ENCODE assay signal across 21 cellular contexts in the genomic region with DNA sequence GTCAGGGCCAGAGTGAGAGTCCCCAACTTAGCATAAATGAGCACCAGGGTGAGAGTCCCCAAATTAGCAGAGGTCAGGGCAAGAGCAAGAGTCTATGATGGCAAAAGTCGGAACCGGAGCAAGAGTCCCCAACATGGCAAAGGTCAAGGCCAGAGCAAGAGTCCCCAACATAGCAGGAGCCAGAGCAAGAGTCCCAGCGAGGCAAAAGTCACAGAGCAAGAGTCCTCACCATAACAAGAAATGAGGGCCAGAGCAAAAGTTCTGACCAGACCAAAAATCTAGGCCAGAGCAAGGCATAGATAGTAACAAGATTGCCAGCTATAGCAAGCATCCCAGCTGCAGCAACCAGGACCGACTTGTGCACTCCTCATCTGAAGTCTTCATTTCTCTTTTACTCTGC. TPM values are rescaled to one million over a fixed set of nuclear protein-coding genes. Genes with fewer than 3 reads are reported as not detected.
A peak's percentile ranks its signal among the peaks of the same experiment; 100 is the strongest.
DNase-seq lines count a peak whose midpoint lies in the region; ATAC-seq, FAIRE-seq and TF ChIP-seq lines count a peak whose summit lies in the region.
"Had no signal": no experiment of that assay in that cellular context is flagged by ENCODE, and none has a peak within 500 bp of the region (broad histone marks: within the 10 kb centered on the region; RNA-seq: fewer than 3 reads in every experiment).

No MANE protein-coding gene starts in this region.

- H2AFZ ChIP-seq in HepG2 (ENCODE audit: low read length) = no peak overlapping the region

- H4K20me1 ChIP-seq in HepG2 (ENCODE audit: insufficient read depth, low read length) = no peaks in the 10 kb centered on the region

- POLR2A ChIA-PET in HepG2 (lab: Yijun Ruan, JAX) (interaction anchor here (2.3 kb wide), 1 partner anchor 40 kb away, joined by 6 read pairs; a partner anchor contains a TSS), RWPE1 (lab: Yijun Ruan, JAX; ENCODE audit: low non-redundant PET) (no interaction called here), T-cell (lab: Charles Lee) (no interaction called here)

- TF ChIP-seq RAD21 in HepG2 (CRISPR knock-in tag; IDR thresholded peaks at IDR 0.05) = no peak

- H3K27ac ChIP-seq in HepG2 (ENCODE audit: extremely low read length, insufficient read depth, low read length) (no peak overlapping the region), right lobe of liver (no peak overlapping the region), RWPE1 (peak overlapping the region; percentile 16), endodermal cell (ENCODE audit: low read depth, low read length) (no peak overlapping the region), upper lobe of left lung (no peak overlapping the region)

- H3K9me3 Mint-ChIP-seq in endodermal cell (no peaks in the 10 kb centered on the region), T-cell (no peaks in the 10 kb centered on the region)

- no peak for TF ChIP-seq EP300 in HepG2 (IDR thresholded peaks at IDR 0.05; ENCODE audit: low read depth in 2 of 2, low read length in 2 of 2)
- TF ChIP-seq EP300 in HepG2 (CRISPR knock-in tag; IDR thresholded peaks at IDR 0.05; ENCODE audit: borderline replicate concordance) = no peak
- TF ChIP-seq EP300 in upper lobe of left lung (IDR thresholded peaks at IDR 0.05) = no peak

- WGBS in HepG2 (ENCODE audit: low lambda C conversion rate) = 93% methylated on average over 4 of the region's 4 CpGs
- WGBS in right lobe of liver (ENCODE audit: insufficient coverage, low coverage, low lambda C conversion rate, missing lambda C conversion rate) = 61% methylated on average over 4 of the region's 4 CpGs
- 96 to 100% methylated on average over 4 of the region's 4 CpGs for WGBS in endodermal cell (ENCODE audit: insufficient coverage in 1 of 2, insufficient read length in 1 of 2), 2 experiments
- 88 to 95% methylated on average over 4 of the region's 4 CpGs for WGBS in upper lobe of left lung, 2 donors

- H3K9me3 ChIP-seq in HepG2 (ENCODE audit: low read length) (no peaks in the 10 kb centered on the region), right lobe of liver (no peaks in the 10 kb centered on the region), endodermal cell (ENCODE audit: control insufficient read depth, low read length) (no peaks in the 10 kb centered on the region), upper lobe of left lung (no peaks in the 10 kb centered on the region)
- H3K9me3 ChIP-seq: spleen had no signal

- peaks cover 59% of the 10 kb centered on the region for H3K4me1 ChIP-seq in HepG2 (ENCODE audit: insufficient read depth, low read length)
- H3K4me1 ChIP-seq in right lobe of liver = peaks cover 0 to 5% (median 0%) of the 10 kb centered on the region in 4 donors
- H3K4me1 ChIP-seq in endodermal cell (ENCODE audit: control insufficient read depth, insufficient read depth, low read length) = no peaks in the 10 kb centered on the region
- H3K4me1 ChIP-seq in upper lobe of left lung = peaks cover 8 to 19% (median 17%) of the 10 kb centered on the region in 4 donors

- H3K79me2 ChIP-seq in HepG2 (ENCODE audit: insufficient read depth, low read length) = peaks cover 17% of the 10 kb centered on the region

- in situ Hi-C loops in HepG2 (cut with HindIII; ENCODE audit: extremely low pct_ligation_motif_present, low pct_unique_long_range_greater_than_20kb) = no loop called here

- intact Hi-C loops in HepG2 (cut with micrococcal nuclease; ENCODE audit: unreplicated experiment) = no loop called here
- intact Hi-C loops in right lobe of liver (cut with DNase I) = no loop called here

- peak overlapping the region; percentile 58 for H3K27ac Mint-ChIP-seq in endodermal cell
- peak overlapping the region in 1 of 2 donors; percentile 59 for H3K27ac Mint-ChIP-seq in T-cell

- no peak for FAIRE-seq in HepG2 (lab: Jason Lieb, UNC)
- FAIRE-seq: TTC549 had no signal

- no peak for TF ChIP-seq CTCF in HepG2 (CRISPR knock-in tag; IDR thresholded peaks at IDR 0.05)
- TF ChIP-seq CTCF in right lobe of liver (IDR thresholded peaks at IDR 0.05) = no peak
- no peak for TF ChIP-seq CTCF in RWPE1 (conservative IDR thresholded peaks at IDR 0.05; ENCODE audit: low read depth)
- TF ChIP-seq CTCF in endodermal cell (conservative IDR thresholded peaks at IDR 0.05) = no peak
- no peak for TF ChIP-seq CTCF in upper lobe of left lung (IDR thresholded peaks at IDR 0.05)

- no peaks in the 10 kb centered on the region for H3K27me3 Mint-ChIP-seq in endodermal cell (ENCODE audit: insufficient read depth)
- H3K27me3 Mint-ChIP-seq in T-cell = no peaks in the 10 kb centered on the region

- ATAC-seq in HepG2 = no peak
- no peak for ATAC-seq in right lobe of liver
- no peak for ATAC-seq in T-cell (replicated peaks in 1 of 4)
- no peak for ATAC-seq in upper lobe of left lung (ENCODE audit: low FRiP score in 2 of 2)
- ATAC-seq: left colon had no signal

- DNase-seq in HepG2 (ENCODE audit: low spot score) (no peak), right lobe of liver (no peak), RWPE1 (ENCODE audit: low spot score) (no peak), endodermal cell (no peak), T-cell (no peak), OCI-M1 (lab: John Stamatoyannopoulos, UW) (no peak), upper lobe of left lung (no peak)
- DNase-seq: activated CD4-positive, alpha-beta T cell treated with anti-CD3 and anti-CD28 coated beads, Interleukin-2, amount 50 U/mL, for 1 hour; activated T-cell treated with anti-CD3 and anti-CD28 coated beads, Interleukin-2, amount 50 U/mL, for 1 hour; amniotic stem cell; EL; left colon; NCI-H1048; NCI-H2029; NCI-H446; NK-92 treated with Interleukin-12 subunit alpha and Interleukin-12 subunit beta, amount 100 ng/mL, for 24 hours; nucleus accumbens; spleen; stimulated activated CD4-positive, alpha-beta T cell treated with anti-CD3 and anti-CD28 coated beads, Interleukin-4, amount 100 ng/mL, for 4 hours had no signal

- no peak overlapping the region for H3K4me2 ChIP-seq in HepG2 (ENCODE audit: low read depth, low read length)

- H3K4me3 Mint-ChIP-seq in endodermal cell (no peak overlapping the region), T-cell (no peak overlapping the region)

- TF ChIP-seq POLR2A in HepG2 (IDR thresholded peaks at IDR 0.05; ENCODE audit: insufficient read depth in 1 of 2, low read depth in 2 of 2, low read length in 2 of 2) (no peak), right lobe of liver (IDR thresholded peaks at IDR 0.05) (no peak), upper lobe of left lung (IDR thresholded peaks at IDR 0.05) (no peak)

- H3K4me1 Mint-ChIP-seq in endodermal cell (peaks cover 22% of the 10 kb centered on the region), T-cell (peaks cover 51 to 57% (median 53%) of the 10 kb centered on the region in 3 donors)

- H3K4me3 ChIP-seq in HepG2 (replicated peaks in 1 of 3; ENCODE audit: insufficient read depth in 1 of 3, low read depth in 2 of 3, low read length in 3 of 3) = no peak overlapping the region
- H3K4me3 ChIP-seq in right lobe of liver = no peak overlapping the region
- no peak overlapping the region for H3K4me3 ChIP-seq in endodermal cell (ENCODE audit: low read length)
- no peak overlapping the region for H3K4me3 ChIP-seq in upper lobe of left lung
- H3K4me3 ChIP-seq: spleen had no signal

- CTCF ChIA-PET in HepG2 (lab: Yijun Ruan, JAX; ENCODE audit: low intra/inter-chr PET ratio, low total read pairs) = no interaction called here
- CTCF ChIA-PET in RWPE1 (lab: Yijun Ruan, JAX) = interaction anchor here (1.0 kb wide), 1 partner anchor 14 kb away, joined by 3 read pairs; no protein-coding TSS in a partner anchor
- CTCF ChIA-PET in T-cell (lab: Charles Lee) = interaction anchor here in 1 of 2 donors (1.0 kb wide), 2 partner anchors 97 to 120 kb away, joined by 3 read pairs; no protein-coding TSS in a partner anchor

- H3K9ac ChIP-seq in HepG2 (ENCODE audit: insufficient read depth, low read depth, low read length) (no peak overlapping the region), endodermal cell (ENCODE audit: extremely low read depth, low read length, poor library complexity, severe bottlenecking) (no peak overlapping the region)

- H3K36me3 ChIP-seq in HepG2 (replicated peaks in 1 of 2; ENCODE audit: control insufficient read depth in 1 of 2, insufficient read depth in 2 of 2, low read length in 2 of 2) (peaks cover 6 to 25% of the 10 kb centered on the region in 2 experiments; a peak in 4 of 5 replicates), right lobe of liver (peaks cover 0 to 26% (median 2%) of the 10 kb centered on the region in 4 donors), endodermal cell (ENCODE audit: control insufficient read depth, insufficient read depth, low read length) (peaks cover 36% of the 10 kb centered on the region), upper lobe of left lung (peaks cover 0 to 45% (median 23%) of the 10 kb centered on the region in 4 donors)

- H3K27me3 ChIP-seq in HepG2 (ENCODE audit: control insufficient read depth in 1 of 2, insufficient read depth in 2 of 2, low read length in 2 of 2) (no peaks in the 10 kb centered on the region; a peak in 1 of 5 replicates), right lobe of liver (no peaks in the 10 kb centered on the region), endodermal cell (ENCODE audit: control insufficient read depth, insufficient read depth, low read length, poor library complexity, severe bottlenecking) (no peaks in the 10 kb centered on the region), upper lobe of left lung (no peaks in the 10 kb centered on the region)
- H3K27me3 ChIP-seq: spleen had no signal

- peaks cover 53% of the 10 kb centered on the region for H3K36me3 Mint-ChIP-seq in endodermal cell (ENCODE audit: low read depth)
- peaks cover 27% of the 10 kb centered on the region for H3K36me3 Mint-ChIP-seq in T-cell

- BruUV-seq in HepG2 (replicated peaks; lab: Mats Ljungman, UMichigan) = no TSS peak

RNA-seq across cellular contexts. Expression of a gene that starts 3.1 kb away (rescaled TPM):
- total RNA-seq in HepG2 (2016; rRNA removed; fragmentation: Illumina TruSeq; extraction: Trizol) = 23.5 and 27.1 TPM in 2 replicates
- total RNA-seq in HepG2 (2016; cell fraction: cytosol; rRNA removed; fragmentation: Illumina TruSeq; extraction: Trizol; ENCODE audit: low read depth) = 1.7 and 2.5 TPM in 2 replicates
- 22.9 and 26.3 TPM in 2 replicates for total RNA-seq in HepG2 (2016; cell fraction: insoluble cytoplasmic fraction; rRNA removed; fragmentation: Illumina TruSeq; extraction: Trizol)
- 6.1 and 6.8 TPM in 2 replicates for total RNA-seq in HepG2 (2016; cell fraction: membrane; rRNA removed; fragmentation: Illumina TruSeq; extraction: Trizol)
- total RNA-seq in HepG2 (2016; cell fraction: nucleus; rRNA removed; fragmentation: Illumina TruSeq; extraction: Trizol) = 15.4 and 15.9 TPM in 2 replicates
- polyA plus RNA-seq in HepG2 (2011; rRNA removed) = 21.5 and 24.0 TPM in 2 replicates
- polyA plus RNA-seq in HepG2 (2011; cell fraction: cytosol; rRNA removed) = 27.6 and 30.4 TPM in 2 replicates
- 14.3 and 18.3 TPM in 2 replicates for polyA plus RNA-seq in HepG2 (2011; cell fraction: nucleus; rRNA removed)
- polyA plus RNA-seq in HepG2 (2012) = 15.8 and 20.3 TPM in 2 replicates
- polyA plus RNA-seq in HepG2 (2016; cell fraction: cytosol; fragmentation: Illumina TruSeq; extraction: Trizol; ENCODE audit: low read depth) = 1.5 and 1.8 TPM in 2 replicates
- 18.9 and 21.3 TPM in 2 replicates for polyA plus RNA-seq in HepG2 (2016; cell fraction: insoluble cytoplasmic fraction; fragmentation: Illumina TruSeq; extraction: Trizol; ENCODE audit: low read depth)
- 3.4 and 4.0 TPM in 2 replicates for polyA plus RNA-seq in HepG2 (2016; cell fraction: membrane; fragmentation: Illumina TruSeq; extraction: Trizol; ENCODE audit: low read depth)
- polyA plus RNA-seq in HepG2 (2016; cell fraction: nucleus; fragmentation: Illumina TruSeq; extraction: Trizol; ENCODE audit: insufficient read depth, low read depth) = 14.9 and 17.2 TPM in 2 replicates
- 146 and 163 TPM in 2 replicates for polyA minus RNA-seq in HepG2 (2011; rRNA and poly(A)+ RNA removed; ENCODE audit: low replicate concordance)
- 15.6 and 17.8 TPM in 2 replicates for polyA minus RNA-seq in HepG2 (2011; cell fraction: cytosol; rRNA and poly(A)+ RNA removed)
- polyA minus RNA-seq in HepG2 (2011; cell fraction: nucleus; rRNA and poly(A)+ RNA removed) = 21.8 and 25.9 TPM in 2 replicates
- total RNA-seq in right lobe of liver = 10 to 100 TPM in 5 of 6 experiments, 1 to 10 TPM in 1; 8.5 to 13.0 (median 12.2) TPM
- total RNA-seq in endodermal cell = 10 to 100 TPM; 16.3 to 19.0 TPM
- 16.5 TPM for polyA plus RNA-seq in endodermal cell (2013, experiment 1 of 2)
- 15.7 TPM for polyA plus RNA-seq in endodermal cell (2013, experiment 2 of 2)
- total RNA-seq in T-cell = 10 to 100 TPM; 24.4 to 29.3 (median 25.0) TPM
- 10 to 100 TPM; 25.1 to 28.4 (median 26.7) TPM for total RNA-seq in upper lobe of left lung

RNA-seq across cellular contexts. Expression of a gene that starts 40.2 kb away (rescaled TPM):
- total RNA-seq in HepG2 (2016; rRNA removed; fragmentation: Illumina TruSeq; extraction: Trizol) (556 and 776 TPM in 2 replicates), right lobe of liver (100 to 1,000 TPM in 2 of 6 experiments, 10 to 100 TPM in 4; 71.6 to 244 (median 90.4) TPM), endodermal cell (100 to 1,000 TPM; 375 to 400 TPM), T-cell (100 to 1,000 TPM in 4 of 5 donors, 10 to 100 TPM in 1; 96.3 to 141 (median 127) TPM), upper lobe of left lung (100 to 1,000 TPM in 5 of 6 donors, 10 to 100 TPM in 1; 59.7 to 193 (median 126) TPM)
- total RNA-seq in HepG2 (2016; cell fraction: cytosol; rRNA removed; fragmentation: Illumina TruSeq; extraction: Trizol; ENCODE audit: low read depth) = 326 and 342 TPM in 2 replicates
- 557 and 814 TPM in 2 replicates for total RNA-seq in HepG2 (2016; cell fraction: insoluble cytoplasmic fraction; rRNA removed; fragmentation: Illumina TruSeq; extraction: Trizol)
- 684 and 739 TPM in 2 replicates for total RNA-seq in HepG2 (2016; cell fraction: membrane; rRNA removed; fragmentation: Illumina TruSeq; extraction: Trizol)
- total RNA-seq in HepG2 (2016; cell fraction: nucleus; rRNA removed; fragmentation: Illumina TruSeq; extraction: Trizol) = 202 and 207 TPM in 2 replicates
- 389 and 548 TPM in 2 replicates for polyA plus RNA-seq in HepG2 (2011; rRNA removed)
- 498 and 858 TPM in 2 replicates for polyA plus RNA-seq in HepG2 (2011; cell fraction: cytosol; rRNA removed)
- polyA plus RNA-seq in HepG2 (2011; cell fraction: nucleus; rRNA removed) = 97.1 and 129 TPM in 2 replicates
- 542 and 600 TPM in 2 replicates for polyA plus RNA-seq in HepG2 (2012)
- 372 and 389 TPM in 2 replicates for polyA plus RNA-seq in HepG2 (2016; cell fraction: cytosol; fragmentation: Illumina TruSeq; extraction: Trizol; ENCODE audit: low read depth)
- polyA plus RNA-seq in HepG2 (2016; cell fraction: insoluble cytoplasmic fraction; fragmentation: Illumina TruSeq; extraction: Trizol; ENCODE audit: low read depth) = 673 and 752 TPM in 2 replicates
- polyA plus RNA-seq in HepG2 (2016; cell fraction: membrane; fragmentation: Illumina TruSeq; extraction: Trizol; ENCODE audit: low read depth) = 615 and 634 TPM in 2 replicates
- polyA plus RNA-seq in HepG2 (2016; cell fraction: nucleus; fragmentation: Illumina TruSeq; extraction: Trizol; ENCODE audit: insufficient read depth, low read depth) = 308 and 323 TPM in 2 replicates
- 40.3 and 86.2 TPM in 2 replicates for polyA minus RNA-seq in HepG2 (2011; rRNA and poly(A)+ RNA removed; ENCODE audit: low replicate concordance)
- 75.1 and 87.3 TPM in 2 replicates for polyA minus RNA-seq in HepG2 (2011; cell fraction: cytosol; rRNA and poly(A)+ RNA removed)
- 50.6 and 82.3 TPM in 2 replicates for polyA minus RNA-seq in HepG2 (2011; cell fraction: nucleus; rRNA and poly(A)+ RNA removed)
- polyA plus RNA-seq in endodermal cell (2013, experiment 1 of 2) = 425 TPM
- 398 TPM for polyA plus RNA-seq in endodermal cell (2013, experiment 2 of 2)

RNA-seq across cellular contexts. Expression of a gene that starts 40.3 kb away (rescaled TPM):
- total RNA-seq in HepG2 (2016; rRNA removed; fragmentation: Illumina TruSeq; extraction: Trizol) (51.9 and 53.6 TPM in 2 replicates), right lobe of liver (10 to 100 TPM; 24.4 to 37.0 (median 29.0) TPM), endodermal cell (10 to 100 TPM; 74.2 to 88.9 TPM), T-cell (10 to 100 TPM; 31.4 to 35.3 (median 34.6) TPM), upper lobe of left lung (10 to 100 TPM; 49.7 to 97.4 (median 52.8) TPM)
- 8.7 and 10.1 TPM in 2 replicates for total RNA-seq in HepG2 (2016; cell fraction: cytosol; rRNA removed; fragmentation: Illumina TruSeq; extraction: Trizol; ENCODE audit: low read depth)
- total RNA-seq in HepG2 (2016; cell fraction: insoluble cytoplasmic fraction; rRNA removed; fragmentation: Illumina TruSeq; extraction: Trizol) = 44.9 and 54.0 TPM in 2 replicates
- total RNA-seq in HepG2 (2016; cell fraction: membrane; rRNA removed; fragmentation: Illumina TruSeq; extraction: Trizol) = 22.7 and 23.9 TPM in 2 replicates
- 37.9 and 43.3 TPM in 2 replicates for total RNA-seq in HepG2 (2016; cell fraction: nucleus; rRNA removed; fragmentation: Illumina TruSeq; extraction: Trizol)
- 48.1 and 64.1 TPM in 2 replicates for polyA plus RNA-seq in HepG2 (2011; rRNA removed)
- polyA plus RNA-seq in HepG2 (2011; cell fraction: cytosol; rRNA removed) = 44.5 and 50.8 TPM in 2 replicates
- polyA plus RNA-seq in HepG2 (2011; cell fraction: nucleus; rRNA removed) = 63.0 and 69.0 TPM in 2 replicates
- polyA plus RNA-seq in HepG2 (2012) = 28.1 and 28.9 TPM in 2 replicates
- 5.9 and 6.3 TPM in 2 replicates for polyA plus RNA-seq in HepG2 (2016; cell fraction: cytosol; fragmentation: Illumina TruSeq; extraction: Trizol; ENCODE audit: low read depth)
- polyA plus RNA-seq in HepG2 (2016; cell fraction: insoluble cytoplasmic fraction; fragmentation: Illumina TruSeq; extraction: Trizol; ENCODE audit: low read depth) = 40.8 and 53.0 TPM in 2 replicates
- 13.1 and 15.2 TPM in 2 replicates for polyA plus RNA-seq in HepG2 (2016; cell fraction: membrane; fragmentation: Illumina TruSeq; extraction: Trizol; ENCODE audit: low read depth)
- polyA plus RNA-seq in HepG2 (2016; cell fraction: nucleus; fragmentation: Illumina TruSeq; extraction: Trizol; ENCODE audit: insufficient read depth, low read depth) = 60.2 and 64.7 TPM in 2 replicates
- polyA minus RNA-seq in HepG2 (2011; rRNA and poly(A)+ RNA removed; ENCODE audit: low replicate concordance) = 54.6 and 133 TPM in 2 replicates
- polyA minus RNA-seq in HepG2 (2011; cell fraction: cytosol; rRNA and poly(A)+ RNA removed) = 44.0 and 45.3 TPM in 2 replicates
- polyA minus RNA-seq in HepG2 (2011; cell fraction: nucleus; rRNA and poly(A)+ RNA removed) = 36.3 and 42.6 TPM in 2 replicates
- 65.0 TPM for polyA plus RNA-seq in endodermal cell (2013, experiment 1 of 2)
- 60.3 TPM for polyA plus RNA-seq in endodermal cell (2013, experiment 2 of 2)

RNA-seq across cellular contexts. Expression of a gene that starts 50.4 kb away (rescaled TPM):
- total RNA-seq in HepG2 (2016; rRNA removed; fragmentation: Illumina TruSeq; extraction: Trizol) (1.5 and 11.0 TPM in 2 replicates), right lobe of liver (10 to 100 TPM; 26.6 to 48.7 (median 33.5) TPM), endodermal cell (10 to 100 TPM; 27.1 to 56.6 TPM), T-cell (10 to 100 TPM in 2 of 5 donors, 1 to 10 TPM in 3; 5.9 to 10.4 (median 9.5) TPM), upper lobe of left lung (10 to 100 TPM; 34.1 to 67.1 (median 46.8) TPM)
- total RNA-seq in HepG2 (2016; cell fraction: cytosol; rRNA removed; fragmentation: Illumina TruSeq; extraction: Trizol; ENCODE audit: low read depth) = 0.81 and 1.3 TPM in 2 replicates
- total RNA-seq in HepG2 (2016; cell fraction: insoluble cytoplasmic fraction; rRNA removed; fragmentation: Illumina TruSeq; extraction: Trizol) = 2.5 and 10.2 TPM in 2 replicates
- total RNA-seq in HepG2 (2016; cell fraction: membrane; rRNA removed; fragmentation: Illumina TruSeq; extraction: Trizol) = 1.7 and 2.5 TPM in 2 replicates
- 15.1 and 16.3 TPM in 2 replicates for total RNA-seq in HepG2 (2016; cell fraction: nucleus; rRNA removed; fragmentation: Illumina TruSeq; extraction: Trizol)
- 5.4 and 7.3 TPM in 2 replicates for polyA plus RNA-seq in HepG2 (2011; rRNA removed)
- polyA plus RNA-seq in HepG2 (2011; cell fraction: cytosol; rRNA removed) = 2.5 TPM in 2 replicates
- 64.9 and 80.8 TPM in 2 replicates for polyA plus RNA-seq in HepG2 (2011; cell fraction: nucleus; rRNA removed)
- polyA plus RNA-seq in HepG2 (2012) = 5.2 and 6.0 TPM in 2 replicates
- 0.85 and 1.2 TPM in 2 replicates for polyA plus RNA-seq in HepG2 (2016; cell fraction: cytosol; fragmentation: Illumina TruSeq; extraction: Trizol; ENCODE audit: low read depth)
- 1.3 and 2.2 TPM in 2 replicates for polyA plus RNA-seq in HepG2 (2016; cell fraction: insoluble cytoplasmic fraction; fragmentation: Illumina TruSeq; extraction: Trizol; ENCODE audit: low read depth)
- 1.0 and 1.2 TPM in 2 replicates for polyA plus RNA-seq in HepG2 (2016; cell fraction: membrane; fragmentation: Illumina TruSeq; extraction: Trizol; ENCODE audit: low read depth)
- polyA plus RNA-seq in HepG2 (2016; cell fraction: nucleus; fragmentation: Illumina TruSeq; extraction: Trizol; ENCODE audit: insufficient read depth, low read depth) = 32.6 and 35.3 TPM in 2 replicates
- 0.47 and 3.4 TPM in 2 replicates for polyA minus RNA-seq in HepG2 (2011; rRNA and poly(A)+ RNA removed; ENCODE audit: low replicate concordance)
- polyA minus RNA-seq in HepG2 (2011; cell fraction: cytosol; rRNA and poly(A)+ RNA removed) = 1.4 and 1.7 TPM in 2 replicates
- polyA minus RNA-seq in HepG2 (2011; cell fraction: nucleus; rRNA and poly(A)+ RNA removed) = 11.1 and 15.8 TPM in 2 replicates
- 4.1 TPM for polyA plus RNA-seq in endodermal cell (2013, experiment 1 of 2)
- 2.5 TPM for polyA plus RNA-seq in endodermal cell (2013, experiment 2 of 2)
- total RNA-seq: RPMI7951 had no signal
